1 cellular context compared by ENCODE assay signal in the genomic region with DNA sequence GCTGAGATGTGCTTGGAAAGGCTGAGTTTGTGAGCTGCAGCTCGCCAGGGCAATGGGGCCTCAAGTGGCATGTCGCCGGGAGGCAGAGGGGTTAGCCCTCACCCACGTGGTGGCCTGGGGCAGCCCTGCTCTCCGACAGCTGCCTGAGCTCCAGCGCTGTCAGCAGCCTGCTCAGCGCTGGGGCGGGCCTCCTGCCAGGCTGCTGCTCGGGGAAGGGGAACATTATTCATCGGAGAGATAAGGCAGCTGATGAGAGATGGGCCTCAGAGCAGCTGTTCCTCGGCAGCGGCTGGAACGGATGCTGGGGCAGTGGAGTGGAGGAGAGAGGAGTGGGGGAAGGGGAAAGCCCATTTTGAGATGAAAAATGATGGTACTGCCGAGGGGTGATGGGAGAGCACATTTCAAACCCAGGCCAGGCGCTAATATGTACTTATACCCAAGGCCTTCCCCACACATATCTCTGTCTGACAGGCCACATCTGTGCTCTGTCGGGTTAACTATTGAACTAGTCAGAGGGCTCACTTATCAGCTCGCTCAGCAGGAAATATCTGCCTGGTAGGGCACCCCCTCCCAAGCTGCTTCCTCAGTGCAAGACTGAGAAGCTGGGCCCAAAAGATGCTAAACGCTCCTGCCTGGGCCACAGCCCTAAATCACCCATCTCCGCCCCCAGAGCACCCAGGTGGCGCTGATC.
TF ChIP-seq lines count a peak whose summit lies in the region.

No MANE protein-coding gene starts in this region.

TF ChIP-seq in K562, 482 proteins besides CTCF, POLR2A, EP300 and RAD21 (continued from another document and continues in another):
- TF ChIP-seq NRF1 (conservative IDR thresholded peaks at IDR 0.05 in 1 of 2, IDR thresholded peaks at IDR 0.05 in 1 of 2) (peak; percentile 42 to 55; a peak in 2 of 4 replicates), TSC22D4 (tag; IDR thresholded peaks at IDR 0.05) (no peak), SFPQ (IDR thresholded peaks at IDR 0.05; ENCODE audit: low read depth, low read length) (no peak), ZNF232 (CRISPR knock-in tag; IDR thresholded peaks at IDR 0.05) (no peak), ZNF318 (IDR thresholded peaks at IDR 0.05; ENCODE audit: borderline replicate concordance in 1 of 2, low read depth in 1 of 2) (peak in 1 of 2 experiments; percentile 88; a peak in 2 of 4 replicates), ZNF263 (CRISPR knock-in tag; IDR thresholded peaks at IDR 0.05; ENCODE audit: borderline replicate concordance) (no peak), ZNF830 (CRISPR knock-in tag; IDR thresholded peaks at IDR 0.05) (no peak), CUX1 (CRISPR knock-in tag; IDR thresholded peaks at IDR 0.05) (no peak), ZNF316 (IDR thresholded peaks at IDR 0.05) (peak; percentile 16; the same call in 1 of the 2 replicates), SIX5 (IDR thresholded peaks at IDR 0.05; ENCODE audit: borderline replicate concordance in 1 of 2, insufficient read depth in 1 of 2, low read depth in 1 of 2, low read length in 2 of 2) (no peak), ERF (CRISPR knock-in tag; IDR thresholded peaks at IDR 0.05) (peak; percentile 59; the same call in 1 of the 2 replicates), ZNF384 (IDR thresholded peaks at IDR 0.05; ENCODE audit: low read depth, low read length) (no peak), CTBP1 (IDR thresholded peaks at IDR 0.05; ENCODE audit: borderline replicate concordance) (peak; percentile 98), NFE2 (IDR thresholded peaks at IDR 0.05; ENCODE audit: low read depth) (peak; percentile 20; the same call in 1 of the 2 replicates), SMARCC2 (IDR thresholded peaks at IDR 0.05; ENCODE audit: low read depth) (peak; percentile 63), HSF4 (CRISPR knock-in tag; IDR thresholded peaks at IDR 0.05; ENCODE audit: borderline replicate concordance) (peak; percentile 66; the same call in 1 of the 2 replicates), FIP1L1 (IDR thresholded peaks at IDR 0.05; ENCODE audit: low read depth, low read length, poor library complexity, severe bottlenecking) (no peak), ZNF197 (CRISPR knock-in tag; IDR thresholded peaks at IDR 0.05; ENCODE audit: low read depth) (peak; percentile 62; the same call in 1 of the 2 replicates), NFYB (IDR thresholded peaks at IDR 0.05; ENCODE audit: extremely low read depth, insufficient read length) (no peak), NFIX (CRISPR knock-in tag; IDR thresholded peaks at IDR 0.05; ENCODE audit: low read depth) (no peak)
- TF ChIP-seq, protein P1, sequence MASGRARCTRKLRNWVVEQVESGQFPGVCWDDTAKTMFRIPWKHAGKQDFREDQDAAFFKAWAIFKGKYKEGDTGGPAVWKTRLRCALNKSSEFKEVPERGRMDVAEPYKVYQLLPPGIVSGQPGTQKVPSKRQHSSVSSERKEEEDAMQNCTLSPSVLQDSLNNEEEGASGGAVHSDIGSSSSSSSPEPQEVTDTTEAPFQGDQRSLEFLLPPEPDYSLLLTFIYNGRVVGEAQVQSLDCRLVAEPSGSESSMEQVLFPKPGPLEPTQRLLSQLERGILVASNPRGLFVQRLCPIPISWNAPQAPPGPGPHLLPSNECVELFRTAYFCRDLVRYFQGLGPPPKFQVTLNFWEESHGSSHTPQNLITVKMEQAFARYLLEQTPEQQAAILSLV (tag; IDR thresholded peaks at IDR 0.05), result no peak
- TF ChIP-seq, protein P2, sequence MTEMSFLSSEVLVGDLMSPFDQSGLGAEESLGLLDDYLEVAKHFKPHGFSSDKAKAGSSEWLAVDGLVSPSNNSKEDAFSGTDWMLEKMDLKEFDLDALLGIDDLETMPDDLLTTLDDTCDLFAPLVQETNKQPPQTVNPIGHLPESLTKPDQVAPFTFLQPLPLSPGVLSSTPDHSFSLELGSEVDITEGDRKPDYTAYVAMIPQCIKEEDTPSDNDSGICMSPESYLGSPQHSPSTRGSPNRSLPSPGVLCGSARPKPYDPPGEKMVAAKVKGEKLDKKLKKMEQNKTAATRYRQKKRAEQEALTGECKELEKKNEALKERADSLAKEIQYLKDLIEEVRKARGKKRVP (CRISPR knock-in tag; IDR thresholded peaks at IDR 0.05), result peak; percentile 49; the same call in 1 of the 2 replicates
